8 cellular contexts compared by ENCODE assay signal in the genomic region with DNA sequence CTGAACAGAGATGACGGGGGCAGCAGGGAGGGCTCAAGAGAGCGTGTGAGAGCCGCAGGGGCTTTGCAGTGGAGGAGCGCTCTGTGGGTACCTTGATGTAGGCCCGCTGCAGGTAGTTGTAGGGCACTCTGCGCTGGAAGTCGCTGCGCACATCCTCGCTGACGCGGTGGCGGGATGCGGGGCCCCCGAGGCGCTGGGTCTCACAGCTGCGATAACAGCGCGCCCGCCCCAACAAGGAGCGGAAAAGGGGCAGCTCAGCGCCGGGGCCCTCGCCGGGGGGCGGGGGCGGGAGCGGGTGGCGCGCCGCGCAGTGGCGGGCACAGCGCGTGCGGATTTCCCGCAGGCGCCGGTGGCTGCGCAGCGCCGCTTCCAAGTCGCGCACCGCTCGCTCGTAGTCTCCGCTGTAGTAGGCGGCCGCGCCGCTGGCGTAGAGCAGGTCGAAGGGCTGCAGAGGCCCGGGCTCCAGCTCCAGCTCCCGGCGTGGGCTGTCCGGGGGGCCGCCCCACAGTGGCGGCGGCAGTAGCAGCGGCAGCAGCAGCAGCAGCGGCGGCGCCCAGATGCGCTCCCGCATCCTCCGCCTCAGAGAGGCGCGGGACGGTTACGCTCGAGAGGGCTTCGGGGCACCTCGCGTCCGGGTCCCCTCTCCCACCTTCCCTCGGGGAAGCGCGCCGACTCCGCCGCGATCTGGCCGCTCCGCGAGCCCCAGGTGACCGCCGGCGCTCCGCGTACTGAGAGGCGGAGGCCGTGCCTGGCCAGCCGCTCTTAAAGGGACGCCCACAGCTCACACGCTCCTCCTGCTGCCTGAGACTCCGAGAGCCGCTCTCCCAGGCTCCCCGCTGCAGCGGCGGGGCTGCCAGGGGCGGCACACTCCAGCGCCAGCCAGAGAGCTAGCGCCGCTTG. TPM values are rescaled to one million over a fixed set of nuclear protein-coding genes. Genes with fewer than 3 reads are reported as not detected.
DNase-seq lines count a peak whose midpoint lies in the region; ATAC-seq and TF ChIP-seq lines count a peak whose summit lies in the region.

Gene P3H2, minus strand, starts transcription at position 737 of the 900 bp plus-strand sequence. Its CDS starts 166 bp downstream, at position 571.

- peaks cover 3% of the 10 kb centered on the region for H3K4me1 Mint-ChIP-seq in activated CD4-positive, alpha-beta T cell treated with anti-CD3 and anti-CD28 coated beads, Interleukin-2, amount 10 ng/mL, durations not matched to agents 24 days and 14 days

- H3K27ac Mint-ChIP-seq in activated CD4-positive, alpha-beta T cell treated with anti-CD3 and anti-CD28 coated beads, Interleukin-2, amount 10 ng/mL, durations not matched to agents 24 days and 14 days, result no peak within 1 kb of the TSS

- H3K9me3 Mint-ChIP-seq in activated CD4-positive, alpha-beta T cell treated with anti-CD3 and anti-CD28 coated beads, Interleukin-2, amount 10 ng/mL, durations not matched to agents 24 days and 14 days, result no peaks in the 10 kb centered on the region

- peak within 1 kb of the TSS; percentile 46 for H3K4me3 Mint-ChIP-seq in activated CD4-positive, alpha-beta T cell treated with anti-CD3 and anti-CD28 coated beads, Interleukin-2, amount 10 ng/mL, durations not matched to agents 24 days and 14 days

- TF ChIP-seq POLR2A in esophagus squamous epithelium (IDR thresholded peaks at IDR 0.05), result peak in 1 of 4 donors; percentile 50

- H3K4me1 ChIP-seq in esophagus squamous epithelium, result peaks cover 7 to 58% (median 9%) of the 10 kb centered on the region in 3 donors

- peak within 1 kb of the TSS; percentile 68 to 95 (median 76) for H3K4me3 ChIP-seq in esophagus squamous epithelium

- intact Hi-C loops in activated CD4-positive, alpha-beta T cell treated with anti-CD3 and anti-CD28 coated beads, Interleukin-2, amount 10 ng/mL, durations not matched to agents 24 days and 14 days (cut with micrococcal nuclease), result no loop called here
- intact Hi-C loops in esophagus squamous epithelium (cut with DNase I), result loop anchor here (5.0 kb wide), 1 partner anchor 148 kb away; no protein-coding TSS in a partner anchor

- 6 to 14% methylated on average over 4 to 8 of the region's 105 CpGs for WGBS in esophagus squamous epithelium, 2 donors

- DNase-seq in activated CD4-positive, alpha-beta T cell treated with anti-CD3 and anti-CD28 coated beads, Interleukin-2, amount 10 ng/mL, durations not matched to agents 24 days and 14 days, result peak; percentile 58
- no peak for DNase-seq in activated CD4-positive, alpha-beta T cell treated with anti-CD3 and anti-CD28 coated beads for 4 hours
- DNase-seq in NCI-H1694 (lab: John Stamatoyannopoulos, UW) (peak; percentile 34), esophagus squamous epithelium (lab: John Stamatoyannopoulos, UW) (no peak), middle frontal gyrus (ENCODE audit: extremely low spot score, low spot score) (peak; percentile 78), stromal cell of bone marrow (ENCODE audit: low read depth) (peak; percentile 88)
- DNase-seq in activated CD4-positive, alpha-beta T cell treated with anti-CD3 and anti-CD28 coated beads, Interleukin-2, amount 50 U/mL, for 48 hours, result peak; percentile 29 to 41

- H3K36me3 ChIP-seq in esophagus squamous epithelium, result no peaks in the 10 kb centered on the region

- H3K27me3 Mint-ChIP-seq in activated CD4-positive, alpha-beta T cell treated with anti-CD3 and anti-CD28 coated beads, Interleukin-2, amount 10 ng/mL, durations not matched to agents 24 days and 14 days, result peaks cover 65% of the 10 kb centered on the region

- H3K36me3 Mint-ChIP-seq in activated CD4-positive, alpha-beta T cell treated with anti-CD3 and anti-CD28 coated beads, Interleukin-2, amount 10 ng/mL, durations not matched to agents 24 days and 14 days (ENCODE audit: low read depth), result no peaks in the 10 kb centered on the region

- TF ChIP-seq CTCF in esophagus squamous epithelium (IDR thresholded peaks at IDR 0.05), result peak in 5 of 6 experiments; percentile 35 to 54 (median 44)

- no peaks in the 10 kb centered on the region for H3K9me3 ChIP-seq in esophagus squamous epithelium

- H3K27ac ChIP-seq in esophagus squamous epithelium, result peak within 1 kb of the TSS; percentile 81 to 90 (median 86)

- peak; percentile 67 for ATAC-seq in HG02798 (IDR thresholded peaks at IDR 0.05; ENCODE audit: poor library complexity, unreplicated experiment)

- peaks cover 0 to 9% (median 0%) of the 10 kb centered on the region in 4 donors for H3K27me3 ChIP-seq in esophagus squamous epithelium

RNA-seq across cellular contexts. Expression of gene P3H2, which starts in this region (rescaled TPM):
- total RNA-seq in activated CD4-positive, alpha-beta T cell treated with anti-CD3 and anti-CD28 coated beads, Interleukin-2, amount 10 ng/mL, durations not matched to agents 24 days and 14 days, result not detected in 2 replicates
- total RNA-seq in esophagus squamous epithelium, result 10 to 100 TPM; 16.5 to 41.2 (median 34.0) TPM

Comparison
In these comparisons a context has a peak if more than half of its experiments do, and no peak if none do; other contexts are left out.
1. RNA of gene P3H2 (total RNA-seq): 16.5 to 41.2 TPM in esophagus squamous epithelium; not detected in activated CD4-positive, alpha-beta T cell treated with anti-CD3 and anti-CD28 coated beads, Interleukin-2, amount 10 ng/mL, durations not matched to agents 24 days and 14 days; every median in the first group is over 10 times any median in the second.
2. DNase-seq: peak in NCI-H1694 (single experiment), activated CD4-positive, alpha-beta T cell treated with anti-CD3 and anti-CD28 coated beads, Interleukin-2, amount 50 U/mL, for 48 hours (2 of 2), middle frontal gyrus (single experiment) and stromal cell of bone marrow (single experiment); none in activated CD4-positive, alpha-beta T cell treated with anti-CD3 and anti-CD28 coated beads for 4 hours (0 of 2) and esophagus squamous epithelium (single experiment).
3. Peak in DNase-seq in activated CD4-positive, alpha-beta T cell treated with anti-CD3 and anti-CD28 coated beads, Interleukin-2, amount 10 ng/mL, durations not matched to agents 24 days and 14 days; RNA of the gene not detected or under 1 TPM.